8 cellular contexts compared by ENCODE assay signal in the genomic region with DNA sequence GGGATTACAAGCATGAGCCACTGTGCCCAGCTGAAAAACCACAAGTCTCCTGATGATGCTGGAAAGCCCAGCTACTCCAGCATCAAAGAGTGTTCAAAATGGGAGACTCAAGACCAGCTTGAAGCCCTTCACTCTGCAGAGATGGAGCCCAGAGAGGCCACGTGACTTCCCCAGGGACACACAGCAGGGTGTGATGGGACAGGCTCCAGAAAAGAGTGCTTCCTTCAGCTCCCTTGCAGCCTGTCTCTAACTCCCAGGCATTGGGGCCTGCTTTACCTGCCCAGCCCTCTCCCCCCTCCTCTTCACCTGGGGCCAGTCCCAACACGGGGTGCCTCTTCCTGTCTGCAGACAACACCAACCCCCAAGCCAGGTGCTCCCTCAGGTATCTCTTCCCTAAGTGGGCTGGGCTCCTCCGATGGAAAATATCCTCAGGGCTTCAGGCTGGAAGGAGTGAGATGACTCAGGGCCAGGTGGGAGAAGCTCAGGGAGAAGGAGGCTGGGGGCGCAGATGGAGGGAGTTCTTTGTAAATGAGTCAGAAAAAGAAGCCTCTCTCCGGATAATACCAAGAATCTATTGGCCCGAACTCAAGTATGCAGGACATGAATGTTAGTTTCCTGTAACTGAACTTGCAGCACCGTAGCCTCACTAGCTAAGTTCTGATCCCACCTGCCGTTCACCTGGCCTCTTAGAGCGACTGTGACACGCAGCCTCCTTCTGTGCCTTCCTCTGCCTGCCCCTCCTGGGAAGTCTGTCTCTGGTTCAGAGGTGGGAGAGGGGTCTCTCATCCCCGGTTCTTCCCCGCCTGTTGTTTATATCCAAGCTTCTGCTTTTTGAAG.
A peak's percentile ranks its signal among the peaks of the same experiment; 100 is the strongest.
DNase-seq lines count a peak whose midpoint lies in the region; ATAC-seq and TF ChIP-seq lines count a peak whose summit lies in the region.

No MANE protein-coding gene starts in this region.

- ATAC-seq in GM21737 (IDR thresholded peaks at IDR 0.05; ENCODE audit: unreplicated experiment) (no peak), HG02884 (IDR thresholded peaks at IDR 0.05; ENCODE audit: unreplicated experiment) (no peak), GM18870 (IDR thresholded peaks at IDR 0.05; ENCODE audit: unreplicated experiment) (no peak)

- H3K4me1 Mint-ChIP-seq in H9, result peaks cover 35 to 53% of the 10 kb centered on the region in 2 experiments

- H3K4ac ChIP-seq in H9 (ENCODE audit: low read depth, low read length), result no peak overlapping the region

- peak overlapping the region; percentile 50; the same call in 1 of the 2 replicates for H3K14ac ChIP-seq in H9 (ENCODE audit: insufficient read depth, low read length)

- H3K4me1 ChIP-seq in H9 (ENCODE audit: insufficient read depth, low read length) (peaks cover 12% of the 10 kb centered on the region; the same call in 1 of the 2 replicates), SJCRH30 (peaks cover 74% of the 10 kb centered on the region), skeletal muscle satellite cell (ENCODE audit: control insufficient read depth, insufficient read depth, low read length) (peaks cover 36% of the 10 kb centered on the region)

- H3K9me3 ChIP-seq in H9 (ENCODE audit: control insufficient read depth, low read depth, low read length), result no peaks in the 10 kb centered on the region
- H3K9me3 ChIP-seq in SJCRH30 (replicated peaks), result no peaks in the 10 kb centered on the region
- H3K9me3 ChIP-seq in skeletal muscle satellite cell (replicated peaks; ENCODE audit: low read length), result no peaks in the 10 kb centered on the region

- H3K18ac ChIP-seq in H9 (ENCODE audit: insufficient read length, low read depth, low read length), result no peak overlapping the region

- H3K27ac ChIP-seq in H9 (ENCODE audit: insufficient read length, low read depth, low read length) (peak overlapping the region; percentile 41), SJCRH30 (peak overlapping the region; percentile 74)

- H3K36me3 Mint-ChIP-seq in H9 (ENCODE audit: insufficient read depth in 1 of 3, low read depth in 3 of 3), result peaks cover 0 to 4% (median 0%) of the 10 kb centered on the region in 3 experiments; a peak in 3 of 7 replicates

- no peak overlapping the region for H2BK20ac ChIP-seq in H9 (ENCODE audit: low read depth, low read length, poor library complexity, severe bottlenecking)

- H3K27me3 Mint-ChIP-seq in H9 (ENCODE audit: low read depth), result peaks cover 26% of the 10 kb centered on the region

- no peaks in the 10 kb centered on the region for H3K36me3 ChIP-seq in SJCRH30
- no peaks in the 10 kb centered on the region for H3K36me3 ChIP-seq in skeletal muscle satellite cell (ENCODE audit: insufficient read depth, low read length)

- H3K27me3 ChIP-seq in H9 (ENCODE audit: insufficient read depth, low read length) (no peaks in the 10 kb centered on the region), SJCRH30 (no peaks in the 10 kb centered on the region), skeletal muscle satellite cell (ENCODE audit: control insufficient read depth, insufficient read depth, low read length) (no peaks in the 10 kb centered on the region)

- WGBS in H9 (ENCODE audit: extremely low coverage, insufficient read length, low lambda C conversion rate), result no CpG with 5 or more reads among the region's 12 CpGs

- H3K9ac ChIP-seq in H9 (ENCODE audit: extremely low read depth, insufficient read length, low read length) (no peak overlapping the region), skeletal muscle satellite cell (ENCODE audit: low read depth, low read length) (no peak overlapping the region)

- TF ChIP-seq CTCF in H9 (conservative IDR thresholded peaks at IDR 0.05) (no peak), fibroblast of villous mesenchyme (IDR thresholded peaks at IDR 0.05; ENCODE audit: insufficient read depth, low read depth, low read length) (no peak)

- peak overlapping the region in 2 of 3 experiments; percentile 31 to 90; a peak in 4 of 7 replicates for H3K27ac Mint-ChIP-seq in H9

- H3K9me3 Mint-ChIP-seq in H9, result peaks cover 0 to 3% of the 10 kb centered on the region in 2 experiments; a peak in 1 of 5 replicates

- H3K79me2 ChIP-seq in H9 (ENCODE audit: insufficient read depth, low read length), result no peaks in the 10 kb centered on the region

- no peaks in the 10 kb centered on the region for H4K20me1 ChIP-seq in H9 (ENCODE audit: control insufficient read depth, insufficient read depth, insufficient read length)

- H3T11ph ChIP-seq in H9 (ENCODE audit: low read length), result no peak overlapping the region

- H2BK120ac ChIP-seq in H9 (ENCODE audit: low read depth, low read length, poor library complexity, severe bottlenecking), result no peak overlapping the region

- H4K91ac ChIP-seq in H9 (ENCODE audit: insufficient read length, low read depth, low read length), result no peak overlapping the region

- H3K4me3 Mint-ChIP-seq in H9, result 0 out of 5 replicates have a peak overlapping the region, but pooled peaks of 1 of the 2 experiments have one; percentile 5

- no peak overlapping the region for H2BK12ac ChIP-seq in H9 (ENCODE audit: insufficient read length, low read depth, low read length)

- peak overlapping the region; percentile 46 for H3K4me3 ChIP-seq in SJCRH30
- no peak overlapping the region for H3K4me3 ChIP-seq in fibroblast of villous mesenchyme (ENCODE audit: low read depth, low read length)
- H3K4me3 ChIP-seq in skeletal muscle satellite cell (ENCODE audit: low read length), result peak overlapping the region; percentile 46

- H2AK5ac ChIP-seq in H9 (ENCODE audit: insufficient read length, low read length), result no peak overlapping the region

- H2BK15ac ChIP-seq in H9 (ENCODE audit: low read depth, low read length), result no peak overlapping the region

- H3K79me1 ChIP-seq in H9 (ENCODE audit: insufficient read depth, low read depth, low read length, poor library complexity, severe bottlenecking), result no peaks in the 10 kb centered on the region

- no peak overlapping the region for H2AFZ ChIP-seq in H9 (ENCODE audit: low read length)

- no peak overlapping the region for H2BK5ac ChIP-seq in H9 (ENCODE audit: insufficient read length, low read length)

- no peaks in the 10 kb centered on the region for H3K23me2 ChIP-seq in H9 (ENCODE audit: insufficient read length, low read depth, low read length, poor library complexity, severe bottlenecking)

- H3K23ac ChIP-seq in H9 (ENCODE audit: insufficient read length, low read depth, low read length), result no peak overlapping the region

- DNase-seq in H9 (peak; percentile 95), SJCRH30 (peak; percentile 68 to 77), fibroblast of villous mesenchyme (ENCODE audit: low read depth) (peak; percentile 79), NCI-H2029 (lab: John Stamatoyannopoulos, UW) (no peak)

- H4K8ac ChIP-seq in H9 (replicated peaks; ENCODE audit: insufficient read length, low read depth, low read length), result no peak overlapping the region

- H3K4me2 ChIP-seq in H9 (ENCODE audit: insufficient read depth, insufficient read length, low read length), result peak overlapping the region; percentile 21
- H3K4me2 ChIP-seq in skeletal muscle satellite cell (ENCODE audit: low read length), result peak overlapping the region; percentile 59

- H4K5ac ChIP-seq in H9 (ENCODE audit: insufficient read length, low read depth, low read length), result no peak overlapping the region

- H3K56ac ChIP-seq in H9 (ENCODE audit: insufficient read length, low read depth, low read length), result no peak overlapping the region
